ENCODE assay signal across 1 cellular context in genomic region chr17:18780991-18781718, GRCh38.
TF ChIP-seq lines count a peak whose summit lies in the region.

Gene TVP23B (plus strand): TSS chr17:18781183. CDS start chr17:18781294, 111 bp downstream.

TF ChIP-seq in GM12878, 131 proteins besides CTCF, POLR2A, EP300 and RAD21 (continued from another document):
- peak; percentile 96 for TF ChIP-seq ZBTB40 (IDR thresholded peaks at IDR 0.05; ENCODE audit: borderline replicate concordance)
- TF ChIP-seq SPI1 (IDR thresholded peaks at IDR 0.05; ENCODE audit: borderline replicate concordance, insufficient read depth, low read depth, low read length), result peak; percentile 53; the same call in 1 of the 2 replicates
- peak; percentile 67; the same call in 1 of the 3 replicates for TF ChIP-seq POU2F2 (IDR thresholded peaks at IDR 0.05; ENCODE audit: borderline replicate concordance, low read depth, low read length)
- 0 out of 2 replicates have a peak, but pooled peaks have one; percentile 52 for TF ChIP-seq CBX5 (IDR thresholded peaks at IDR 0.05; ENCODE audit: low read depth)
- peak; percentile 32 for TF ChIP-seq RELA (IDR thresholded peaks at IDR 0.05; ENCODE audit: borderline replicate concordance, partially characterized antibody)
- TF ChIP-seq MLLT1 (IDR thresholded peaks at IDR 0.05), result 0 out of 2 replicates have a peak, but pooled peaks have one; percentile 22
- TF ChIP-seq CBFB (IDR thresholded peaks at IDR 0.05; ENCODE audit: low read depth), result 0 out of 2 replicates have a peak, but pooled peaks have one; percentile 20
- TF ChIP-seq SIX5 (IDR thresholded peaks at IDR 0.05; ENCODE audit: low read depth, low read length, severe bottlenecking), result peak; percentile 64
- TF ChIP-seq SP1 (IDR thresholded peaks at IDR 0.05; ENCODE audit: low read depth, low read length), result peak; percentile 39
- TF ChIP-seq SRF (IDR thresholded peaks at IDR 0.05; ENCODE audit: low read depth in 2 of 2, low read length in 2 of 2), result peak in 1 of 2 experiments; percentile 86; a peak in 2 of 4 replicates
- peak; percentile 96 for TF ChIP-seq CREM (IDR thresholded peaks at IDR 0.05; ENCODE audit: low read depth)
- peak; percentile 24; the same call in 1 of the 2 replicates for TF ChIP-seq RUNX3 (IDR thresholded peaks at IDR 0.05; ENCODE audit: low read length)
- peak; percentile 68; the same call in 1 of the 2 replicates for TF ChIP-seq SMARCA5 (IDR thresholded peaks at IDR 0.05)
- TF ChIP-seq NBN (IDR thresholded peaks at IDR 0.05), result peak; percentile 68
- peak; percentile 67; the same call in 1 of the 2 replicates for TF ChIP-seq POLR2AphosphoS5 (IDR thresholded peaks at IDR 0.05; ENCODE audit: low read length)
- peak; percentile 59; the same call in 1 of the 2 replicates for TF ChIP-seq ELK1 (IDR thresholded peaks at IDR 0.05; ENCODE audit: low read depth, low read length)
- peak; percentile 50; the same call in 1 of the 2 replicates for TF ChIP-seq IKZF1 (conservative IDR thresholded peaks at IDR 0.05)
- TF ChIP-seq TAF1 (IDR thresholded peaks at IDR 0.05; ENCODE audit: borderline replicate concordance, low read depth, low read length), result 0 out of 2 replicates have a peak, but pooled peaks have one; percentile 47
- peak; percentile 32; the same call in 1 of the 2 replicates for TF ChIP-seq ATF7 (IDR thresholded peaks at IDR 0.05; ENCODE audit: low read depth)
- peak; percentile 89 for TF ChIP-seq ZBTB11 (CRISPR knock-in tag; IDR thresholded peaks at IDR 0.05)
